ENCODE assay signal across 23 cellular contexts in genomic region chr6:82086944-82087343, GRCh38.
"Had no signal": no experiment of that assay in that cellular context is flagged by ENCODE, and none has a peak within 500 bp of the region (broad histone marks: within the 10 kb centered on the region; RNA-seq: fewer than 3 reads in every experiment).

No MANE protein-coding gene starts in this region.

- H3K9me3 Mint-ChIP-seq: activated naive CD4-positive, alpha-beta T cell treated with anti-CD3 and anti-CD28 coated beads, Interleukin-2, amount 50 U/mL, for 72 hours; activated T-cell treated with anti-CD3 and anti-CD28 coated beads, Interleukin-2, amount 50 U/mL, for 24 hours; activated T-helper 17 cell treated with anti-CD3 and anti-CD28 coated beads, Interleukin-2, amount 50 U/mL, for 72 hours; central memory CD8-positive, alpha-beta T cell; type B pancreatic cell had no signal

- H3K4me1 Mint-ChIP-seq: activated T-helper 17 cell treated with anti-CD3 and anti-CD28 coated beads, Interleukin-2, amount 50 U/mL, for 72 hours; central memory CD8-positive, alpha-beta T cell; nephron progenitor cell had no signal

- H3K27me3 Mint-ChIP-seq: activated T-cell treated with anti-CD3 and anti-CD28 coated beads, Interleukin-2, amount 50 U/mL, for 24 hours; activated T-helper 17 cell treated with anti-CD3 and anti-CD28 coated beads, Interleukin-2, amount 50 U/mL, for 72 hours; central memory CD8-positive, alpha-beta T cell; type B pancreatic cell had no signal

- H3K4me3 ChIP-seq: ascending aorta, esophagus squamous epithelium, gastroesophageal sphincter, thoracic aorta had no signal

- H3K4me3 Mint-ChIP-seq: activated T-cell treated with anti-CD3 and anti-CD28 coated beads, Interleukin-2, amount 50 U/mL, for 24 hours; activated T-helper 17 cell treated with anti-CD3 and anti-CD28 coated beads, Interleukin-2, amount 50 U/mL, for 72 hours; central memory CD8-positive, alpha-beta T cell; nephron progenitor cell; type B pancreatic cell had no signal

- DNase-seq: activated CD4-positive, alpha-beta T cell treated with anti-CD3 and anti-CD28 coated beads for 1 hour; activated T-cell treated with anti-CD3 and anti-CD28 coated beads, Interleukin-2, amount 50 U/mL, for 24 hours; brain microvascular endothelial cell; esophagus squamous epithelium; head of caudate nucleus; hypothalamus; left ventricle myocardium superior; midbrain; nephron progenitor cell; nucleus accumbens; small intestine; stimulated activated CD4-positive, alpha-beta T cell treated with anti-CD3 and anti-CD28 coated beads, Interleukin-2, amount 100 ng/mL, for 48 hours; stimulated activated naive CD4-positive, alpha-beta T cell; T-helper 1 cell had no signal

- H3K36me3 Mint-ChIP-seq: activated naive CD4-positive, alpha-beta T cell treated with anti-CD3 and anti-CD28 coated beads, Interleukin-2, amount 50 U/mL, for 72 hours; type B pancreatic cell had no signal

- H3K27me3 ChIP-seq: ascending aorta, brain microvascular endothelial cell, esophagus squamous epithelium, gastroesophageal sphincter had no signal

- H3K36me3 ChIP-seq: ascending aorta, brain microvascular endothelial cell, esophagus squamous epithelium, gastroesophageal sphincter, thoracic aorta had no signal

- FAIRE-seq: colon, small intestine had no signal

- ATAC-seq: activated naive CD4-positive, alpha-beta T cell treated with anti-CD3 and anti-CD28 coated beads, Interleukin-2, amount 50 U/mL, for 72 hours; activated T-helper 17 cell treated with anti-CD3 and anti-CD28 coated beads, Interleukin-2, amount 50 U/mL, for 72 hours; gastroesophageal sphincter; left ventricle myocardium superior; sciatic nerve had no signal

- H3K27ac Mint-ChIP-seq: activated naive CD4-positive, alpha-beta T cell treated with anti-CD3 and anti-CD28 coated beads, Interleukin-2, amount 50 U/mL, for 72 hours; activated T-cell treated with anti-CD3 and anti-CD28 coated beads, Interleukin-2, amount 50 U/mL, for 24 hours; activated T-helper 17 cell treated with anti-CD3 and anti-CD28 coated beads, Interleukin-2, amount 50 U/mL, for 72 hours; nephron progenitor cell; type B pancreatic cell had no signal
